In the genomic region with DNA sequence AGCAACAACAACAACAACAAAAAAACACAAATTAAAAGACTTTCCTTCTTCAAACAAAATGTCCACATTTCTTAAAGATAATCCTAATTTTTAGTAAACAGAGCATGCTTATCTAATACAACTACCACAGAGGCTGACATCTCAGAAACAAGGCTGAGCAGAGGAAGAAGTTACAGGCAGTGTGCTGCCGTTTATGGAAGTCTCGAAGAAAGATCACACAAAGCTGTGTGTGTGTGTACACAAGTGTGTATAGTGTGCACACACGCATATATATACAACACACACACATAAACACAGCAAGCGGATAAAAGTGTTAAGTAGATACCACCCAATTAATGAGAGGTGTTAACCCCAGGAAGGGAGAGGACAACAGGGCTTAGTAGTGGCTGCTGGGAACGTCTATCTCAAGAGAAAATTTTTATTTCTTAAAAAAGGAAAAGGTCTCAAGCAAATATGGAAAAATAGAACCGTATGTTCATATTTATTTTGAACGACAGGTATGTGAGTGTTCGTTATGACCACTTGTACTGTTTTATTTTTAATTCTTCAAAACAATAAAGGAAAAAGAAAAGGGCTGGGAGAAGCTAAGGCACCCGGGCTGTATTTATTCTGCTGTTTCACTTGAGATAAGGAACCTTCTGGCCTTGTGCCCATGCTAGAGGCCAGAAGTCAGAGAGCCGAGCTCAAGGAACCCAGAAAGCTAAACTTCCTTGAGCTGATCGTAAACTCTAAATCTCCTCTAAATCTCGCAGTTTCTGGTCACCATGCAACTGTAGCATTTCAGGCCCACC, we compare ENCODE assay signal across 11 cellular contexts. TPM values are rescaled to one million over a fixed set of nuclear protein-coding genes. Genes with fewer than 3 reads are reported as not detected.
DNase-seq lines count a peak whose midpoint lies in the region; ATAC-seq, FAIRE-seq and TF ChIP-seq lines count a peak whose summit lies in the region.
"Had no signal": no experiment of that assay in that cellular context is flagged by ENCODE, and none has a peak within 500 bp of the region (broad histone marks: within the 10 kb centered on the region; RNA-seq: fewer than 3 reads in every experiment).

No MANE protein-coding gene starts in this region.

- H3K27me3 ChIP-seq in GM23338 (ENCODE audit: insufficient read depth) (no peaks in the 10 kb centered on the region), SU-DHL-6 (ENCODE audit: low read length) (no peaks in the 10 kb centered on the region), endothelial cell of umbilical vein (ENCODE audit: control insufficient read depth in 2 of 2, insufficient read depth in 2 of 2, low read length in 2 of 2) (no peaks in the 10 kb centered on the region)
- H3K27me3 ChIP-seq: uterus had no signal

- POLR2A ChIA-PET in endothelial cell of umbilical vein (lab: Charles Lee), result no interaction called here

- H3K27ac Mint-ChIP-seq in GM23338, result peak overlapping the region; percentile 58; the same call in 1 of the 2 replicates

- no peak for TF ChIP-seq POLR2A in endothelial cell of umbilical vein (IDR thresholded peaks at IDR 0.05; ENCODE audit: low read depth, low read length)

- no peaks in the 10 kb centered on the region for H3K9me3 ChIP-seq in SU-DHL-6 (ENCODE audit: insufficient read depth, low read length)
- H3K9me3 ChIP-seq in endothelial cell of umbilical vein (replicated peaks; ENCODE audit: control insufficient read depth, insufficient read depth, low read length), result no peaks in the 10 kb centered on the region
- H3K9me3 ChIP-seq: uterus had no signal

- peaks cover 9% of the 10 kb centered on the region for H3K36me3 Mint-ChIP-seq in GM23338 (ENCODE audit: low read depth)

- no peaks in the 10 kb centered on the region for H3K9me1 ChIP-seq in endothelial cell of umbilical vein (replicated peaks; ENCODE audit: control insufficient read depth, extremely low read depth, insufficient read depth, low read length)

- peak; percentile 99 for FAIRE-seq in endothelial cell of umbilical vein (lab: Jason Lieb, UNC)
- FAIRE-seq: TTC549 had no signal

- intact Hi-C loops in endothelial cell of umbilical vein (cut with micrococcal nuclease), result loop anchor here (1.0 to 2.0 kb wide), 2 partner anchors 14 to 30 kb away; no protein-coding TSS in a partner anchor

- H3K4me1 ChIP-seq in GM23338 (ENCODE audit: insufficient read depth) (peaks cover 39% of the 10 kb centered on the region), endothelial cell of umbilical vein (ENCODE audit: control insufficient read depth, extremely low read depth, insufficient read depth, low read length) (peaks cover 37% of the 10 kb centered on the region)
- H3K4me1 ChIP-seq: uterus had no signal

- H3K27ac ChIP-seq in GM23338 (ENCODE audit: low read depth) (peak overlapping the region; percentile 53), SU-DHL-6 (ENCODE audit: low read depth, low read length) (peak overlapping the region; percentile 72), endothelial cell of umbilical vein (ENCODE audit: insufficient read depth, low read depth, low read length) (peak overlapping the region; percentile 36)
- H3K27ac ChIP-seq: cardiac muscle cell had no signal

- no peaks in the 10 kb centered on the region for H3K9me3 Mint-ChIP-seq in GM23338

- no peak overlapping the region for H3K4me3 Mint-ChIP-seq in GM23338

- peaks cover 11% of the 10 kb centered on the region for H3K27me3 Mint-ChIP-seq in GM23338 (ENCODE audit: insufficient read depth, low read depth, poor library complexity)

- DNase-seq in GM23338 (ENCODE audit: low spot score) (no peak), endothelial cell of umbilical vein (ENCODE audit: low read depth, low spot score) (peak; percentile 94), pulmonary artery endothelial cell (ENCODE audit: low read depth, low spot score) (peak; percentile 63), NCI-H2029 (lab: John Stamatoyannopoulos, UW) (no peak)
- DNase-seq in stimulated activated CD4-positive, alpha-beta T cell treated with anti-CD3 and anti-CD28 coated beads, Interleukin-12 subunit alpha, Interleukin-12 subunit beta, amount 100 ng/mL, for 4 hours, result no peak
- DNase-seq: NCI-H69 had no signal

- H4K20me1 ChIP-seq in GM23338 (replicated peaks; ENCODE audit: insufficient read depth) (peaks cover 13% of the 10 kb centered on the region), SU-DHL-6 (ENCODE audit: low read depth, low read length) (peaks cover 6% of the 10 kb centered on the region; the same call in 1 of the 2 replicates), endothelial cell of umbilical vein (replicated peaks; ENCODE audit: control insufficient read depth, extremely low read depth, insufficient read depth, low read length) (no peaks in the 10 kb centered on the region)

- dilution Hi-C loops in endothelial cell of umbilical vein (cut with MboI; ENCODE audit: extremely low pct_ligation_motif_present, low sequenced_read_pairs), result no loop called here

- H3K9me2 ChIP-seq in GM23338 (ENCODE audit: insufficient read depth) (no peaks in the 10 kb centered on the region), SU-DHL-6 (replicated peaks; ENCODE audit: insufficient read depth, low read length) (no peaks in the 10 kb centered on the region)

- peaks cover 45% of the 10 kb centered on the region for H3K4me1 Mint-ChIP-seq in GM23338

- H3K4me2 ChIP-seq in GM23338 (no peak overlapping the region), SU-DHL-6 (ENCODE audit: low read depth, low read length, poor library complexity, severe bottlenecking) (peak overlapping the region; percentile 58), endothelial cell of umbilical vein (ENCODE audit: insufficient read depth, low read length) (peak overlapping the region; percentile 79)

- CTCF ChIA-PET in endothelial cell of umbilical vein (lab: Charles Lee), result interaction anchor here (0.7 to 7.0 kb wide), 5 partner anchors 8 to 78 kb away, joined by 3 to 32 read pairs (median 8); partner anchors contain the start of gene CCDC88C

- H3K36me3 ChIP-seq in GM23338 (ENCODE audit: insufficient read depth) (no peaks in the 10 kb centered on the region), SU-DHL-6 (ENCODE audit: low read length) (no peaks in the 10 kb centered on the region), endothelial cell of umbilical vein (ENCODE audit: control insufficient read depth in 2 of 2, extremely low read depth in 1 of 2, insufficient read depth in 2 of 2, low read length in 2 of 2) (peaks cover 0 to 4% of the 10 kb centered on the region in 2 experiments)
- H3K36me3 ChIP-seq: cardiac muscle cell, uterus had no signal

- no TSS peak for BruUV-seq in endothelial cell of umbilical vein (replicated peaks; lab: Mats Ljungman, UMichigan)

- no peaks in the 10 kb centered on the region for H3F3A ChIP-seq in GM23338 (replicated peaks; ENCODE audit: low read depth)
- peaks cover 47% of the 10 kb centered on the region for H3F3A ChIP-seq in SU-DHL-6 (ENCODE audit: insufficient read depth)

- no peak for TF ChIP-seq CTCF in GM23338 (conservative IDR thresholded peaks at IDR 0.05; ENCODE audit: low read depth in 2 of 2)
- no peak for TF ChIP-seq CTCF in SU-DHL-6 (IDR thresholded peaks at IDR 0.05; ENCODE audit: insufficient read depth, low read length, poor library complexity, severe bottlenecking)
- TF ChIP-seq CTCF in endothelial cell of umbilical vein (IDR thresholded peaks at IDR 0.05; ENCODE audit: extremely low read depth in 1 of 2, insufficient read depth in 1 of 2, low read depth in 1 of 2, low read length in 2 of 2), result no peak

- H3K9ac ChIP-seq in SU-DHL-6 (ENCODE audit: low read length) (peak overlapping the region; percentile 23), endothelial cell of umbilical vein (replicated peaks; ENCODE audit: extremely low read depth, insufficient read depth, low read length) (peak overlapping the region; percentile 12)

- H3K4me3 ChIP-seq in GM23338, result no peak overlapping the region
- no peak overlapping the region for H3K4me3 ChIP-seq in SU-DHL-6 (ENCODE audit: insufficient read depth, low read length, poor library complexity, severe bottlenecking)
- H3K4me3 ChIP-seq in endothelial cell of umbilical vein (replicated peaks in 1 of 3; ENCODE audit: insufficient read depth in 1 of 3, low read depth in 1 of 3, low read length in 3 of 3), result peak overlapping the region in 1 of 3 experiments; percentile 13
- H3K4me3 ChIP-seq: cardiac muscle cell, uterus had no signal

- ATAC-seq in GM23338 (no peak), GM21737 (IDR thresholded peaks at IDR 0.05; ENCODE audit: unreplicated experiment) (no peak)

- H3K79me2 ChIP-seq in GM23338 (replicated peaks; ENCODE audit: insufficient read depth), result peaks cover 99% of the 10 kb centered on the region
- H3K79me2 ChIP-seq in SU-DHL-6 (ENCODE audit: insufficient read depth, low read length), result peaks cover 98% of the 10 kb centered on the region
- peaks cover 26% of the 10 kb centered on the region for H3K79me2 ChIP-seq in endothelial cell of umbilical vein (ENCODE audit: control insufficient read depth, insufficient read depth, low read length)

- H2AFZ ChIP-seq in GM23338 (no peak overlapping the region), SU-DHL-6 (ENCODE audit: low read depth, low read length, severe bottlenecking) (no peak overlapping the region), endothelial cell of umbilical vein (ENCODE audit: low read depth, low read length) (peak overlapping the region; percentile 17)

TF ChIP-seq in GM23338, 12 proteins besides CTCF, POLR2A, EP300 and RAD21 (continues in another document):
- TF ChIP-seq NANOG (IDR thresholded peaks at IDR 0.05; ENCODE audit: borderline replicate concordance) (no peak), ZNF331 (CRISPR knock-in tag; IDR thresholded peaks at IDR 0.05; ENCODE audit: low read depth) (no peak), EZH2 (IDR thresholded peaks at IDR 0.05; ENCODE audit: low read depth, unreplicated experiment) (no peak), JUNB (IDR thresholded peaks at IDR 0.05; ENCODE audit: unreplicated experiment) (no peak)

TF ChIP-seq in endothelial cell of umbilical vein, 7 proteins besides CTCF, POLR2A, EP300 and RAD21 (continues in another document):
- no peak for TF ChIP-seq JUN (IDR thresholded peaks at IDR 0.05; ENCODE audit: borderline replicate concordance, insufficient read depth, insufficient read length, low read depth)
- peak; percentile 60 for TF ChIP-seq GATA2 (IDR thresholded peaks at IDR 0.05; ENCODE audit: insufficient read depth, insufficient read length, low read depth, low read length)
- no peak for TF ChIP-seq FOS (IDR thresholded peaks at IDR 0.05; ENCODE audit: borderline replicate concordance, insufficient read depth, low read length)
- no peak for TF ChIP-seq MYC (IDR thresholded peaks at IDR 0.05; ENCODE audit: low read depth, low read length)

RNA-seq across cellular contexts. Expression of gene CCDC88C, which starts 15.1 kb away (rescaled TPM):
- total RNA-seq in GM23338 (2014; rRNA removed; shearing (Covaris generic)), result 42.1 and 60.7 TPM in 2 replicates
- polyA plus RNA-seq in GM23338 (2016; fragmentation: Nextera tagmentation; extraction: Ambion mirVana), result 20.8 and 23.6 TPM in 2 replicates
- total RNA-seq in endothelial cell of umbilical vein, result 29.6 and 52.1 TPM in 2 replicates
- 11.2 and 11.4 TPM in 2 replicates for polyA plus RNA-seq in endothelial cell of umbilical vein
- 10.1 and 12.1 TPM in 2 replicates for polyA plus RNA-seq in endothelial cell of umbilical vein (2011; cell fraction: cytosol; rRNA removed)
- 37.8 and 42.5 TPM in 2 replicates for polyA plus RNA-seq in endothelial cell of umbilical vein (2011; cell fraction: nucleus; rRNA removed)
- 11.1 and 12.5 TPM in 2 replicates for polyA plus RNA-seq in endothelial cell of umbilical vein (2012)
- polyA minus RNA-seq in endothelial cell of umbilical vein, result 33.4 and 44.5 TPM in 2 replicates
- 7.9 TPM for polyA minus RNA-seq in endothelial cell of umbilical vein (2011; cell fraction: cytosol; rRNA and poly(A)+ RNA removed)
- 40.9 and 45.2 TPM in 2 replicates for polyA minus RNA-seq in endothelial cell of umbilical vein (2011; cell fraction: nucleus; rRNA and poly(A)+ RNA removed)
- 21.2 and 30.5 TPM in 2 replicates for total RNA-seq in pulmonary artery endothelial cell

Comparison
In these comparisons a context has a peak if more than half of its experiments do, and no peak if none do; other contexts are left out.
1. DNase-seq: peak in endothelial cell of umbilical vein (single experiment) and pulmonary artery endothelial cell (single experiment); none in GM23338 (single experiment), stimulated activated CD4-positive, alpha-beta T cell treated with anti-CD3 and anti-CD28 coated beads, Interleukin-12 subunit alpha, Interleukin-12 subunit beta, amount 100 ng/mL, for 4 hours (single experiment) and NCI-H2029 (single experiment).
2. Peak in every context shown above with its lines, with median percentiles within 50 percentile points of each other: H3K27ac ChIP-seq.